In genomic region chr19:8387688-8388611, GRCh38 we compare ENCODE assay signal across 1 cellular context.
TF ChIP-seq lines count a peak whose summit lies in the region.

No MANE protein-coding gene starts in this region.

TF ChIP-seq in HepG2, 621 proteins besides CTCF, POLR2A, EP300 and RAD21 (continued from another document and continues in another):
- TF ChIP-seq, protein P1, sequence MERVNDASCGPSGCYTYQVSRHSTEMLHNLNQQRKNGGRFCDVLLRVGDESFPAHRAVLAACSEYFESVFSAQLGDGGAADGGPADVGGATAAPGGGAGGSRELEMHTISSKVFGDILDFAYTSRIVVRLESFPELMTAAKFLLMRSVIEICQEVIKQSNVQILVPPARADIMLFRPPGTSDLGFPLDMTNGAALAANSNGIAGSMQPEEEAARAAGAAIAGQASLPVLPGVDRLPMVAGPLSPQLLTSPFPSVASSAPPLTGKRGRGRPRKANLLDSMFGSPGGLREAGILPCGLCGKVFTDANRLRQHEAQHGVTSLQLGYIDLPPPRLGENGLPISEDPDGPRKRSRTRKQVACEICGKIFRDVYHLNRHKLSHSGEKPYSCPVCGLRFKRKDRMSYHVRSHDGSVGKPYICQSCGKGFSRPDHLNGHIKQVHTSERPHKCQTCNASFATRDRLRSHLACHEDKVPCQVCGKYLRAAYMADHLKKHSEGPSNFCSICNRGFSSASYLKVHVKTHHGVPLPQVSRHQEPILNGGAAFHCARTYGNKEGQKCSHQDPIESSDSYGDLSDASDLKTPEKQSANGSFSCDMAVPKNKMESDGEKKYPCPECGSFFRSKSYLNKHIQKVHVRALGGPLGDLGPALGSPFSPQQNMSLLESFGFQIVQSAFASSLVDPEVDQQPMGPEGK (CRISPR knock-in tag; IDR thresholded peaks at IDR 0.05) = peak; percentile 63
- TF ChIP-seq, protein P2, sequence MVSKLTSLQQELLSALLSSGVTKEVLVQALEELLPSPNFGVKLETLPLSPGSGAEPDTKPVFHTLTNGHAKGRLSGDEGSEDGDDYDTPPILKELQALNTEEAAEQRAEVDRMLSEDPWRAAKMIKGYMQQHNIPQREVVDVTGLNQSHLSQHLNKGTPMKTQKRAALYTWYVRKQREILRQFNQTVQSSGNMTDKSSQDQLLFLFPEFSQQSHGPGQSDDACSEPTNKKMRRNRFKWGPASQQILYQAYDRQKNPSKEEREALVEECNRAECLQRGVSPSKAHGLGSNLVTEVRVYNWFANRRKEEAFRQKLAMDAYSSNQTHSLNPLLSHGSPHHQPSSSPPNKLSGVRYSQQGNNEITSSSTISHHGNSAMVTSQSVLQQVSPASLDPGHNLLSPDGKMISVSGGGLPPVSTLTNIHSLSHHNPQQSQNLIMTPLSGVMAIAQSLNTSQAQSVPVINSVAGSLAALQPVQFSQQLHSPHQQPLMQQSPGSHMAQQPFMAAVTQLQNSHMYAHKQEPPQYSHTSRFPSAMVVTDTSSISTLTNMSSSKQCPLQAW (CRISPR knock-in tag; IDR thresholded peaks at IDR 0.05) = peak; percentile 48; the same call in 1 of the 2 replicates
- TF ChIP-seq ERF (CRISPR knock-in tag; IDR thresholded peaks at IDR 0.05) (peak; percentile 61; the same call in 1 of the 2 replicates), KLF15 (CRISPR knock-in tag; IDR thresholded peaks at IDR 0.05; ENCODE audit: borderline replicate concordance) (no peak), ZNF331 (CRISPR knock-in tag; IDR thresholded peaks at IDR 0.05) (peak; percentile 79; the same call in 1 of the 2 replicates), THAP9 (CRISPR knock-in tag; IDR thresholded peaks at IDR 0.05; ENCODE audit: borderline replicate concordance) (no peak; the same call in 1 of the 2 replicates), ZNF629 (CRISPR knock-in tag; conservative IDR thresholded peaks at IDR 0.05) (0 out of 2 replicates have a peak, but pooled peaks have one; percentile 8), CEBPB (IDR thresholded peaks at IDR 0.05; ENCODE audit: borderline replicate concordance, low read depth, low read length) (peak; percentile 75), ZKSCAN8 (CRISPR knock-in tag; IDR thresholded peaks at IDR 0.05; ENCODE audit: borderline replicate concordance) (no peak), MIXL1 (CRISPR knock-in tag; IDR thresholded peaks at IDR 0.05) (peak; percentile 92), TEAD2 (CRISPR knock-in tag; IDR thresholded peaks at IDR 0.05) (no peak), PPARG (CRISPR knock-in tag; conservative IDR thresholded peaks at IDR 0.05) (peak; percentile 89), CHD2 (IDR thresholded peaks at IDR 0.05; ENCODE audit: low read depth, low read length) (no peak), SMAD1 (CRISPR knock-in tag; IDR thresholded peaks at IDR 0.05; ENCODE audit: borderline replicate concordance, low read depth) (no peak), ZNF224 (CRISPR knock-in tag; IDR thresholded peaks at IDR 0.05) (0 out of 2 replicates have a peak, but pooled peaks have one; percentile 60), FOXA3 (CRISPR knock-in tag; IDR thresholded peaks at IDR 0.05) (peak; percentile 96), ZNF556 (CRISPR knock-in tag; IDR thresholded peaks at IDR 0.05; ENCODE audit: borderline replicate concordance) (0 out of 2 replicates have a peak, but pooled peaks have one; percentile 25), ZBTB21 (CRISPR knock-in tag; IDR thresholded peaks at IDR 0.05) (peak; percentile 97), ZNF337 (CRISPR knock-in tag; IDR thresholded peaks at IDR 0.05; ENCODE audit: borderline replicate concordance, low read depth) (no peak), ZNF891 (CRISPR knock-in tag; IDR thresholded peaks at IDR 0.05) (no peak), HMG20A (CRISPR knock-in tag; IDR thresholded peaks at IDR 0.05; ENCODE audit: borderline replicate concordance) (peak; percentile 72; the same call in 1 of the 2 replicates), RARG (CRISPR knock-in tag; IDR thresholded peaks at IDR 0.05; ENCODE audit: low read depth) (no peak), GATAD1 (CRISPR knock-in tag; IDR thresholded peaks at IDR 0.05) (peak; percentile 51), TFAP4 (IDR thresholded peaks at IDR 0.05; ENCODE audit: borderline replicate concordance, low read depth) (peak; percentile 64; the same call in 1 of the 2 replicates), THAP11 (CRISPR knock-in tag; IDR thresholded peaks at IDR 0.05) (peak; percentile 61; the same call in 1 of the 2 replicates), ZNF281 (CRISPR knock-in tag; IDR thresholded peaks at IDR 0.05; ENCODE audit: borderline replicate concordance) (0 out of 2 replicates have a peak, but pooled peaks have one; percentile 25), NBN (conservative IDR thresholded peaks at IDR 0.05) (no peak), ZNF883 (CRISPR knock-in tag; IDR thresholded peaks at IDR 0.05; ENCODE audit: not compliant biosample characterization) (no peak), ZNF282 (IDR thresholded peaks at IDR 0.05; ENCODE audit: partially characterized antibody) (no peak), HNF4G (IDR thresholded peaks at IDR 0.05; ENCODE audit: borderline replicate concordance, low read depth, low read length) (peak; percentile 71), HNF4G (CRISPR knock-in tag; IDR thresholded peaks at IDR 0.05; ENCODE audit: borderline replicate concordance, low read depth) (peak; percentile 72; the same call in 1 of the 2 replicates), IKZF5 (CRISPR knock-in tag; IDR thresholded peaks at IDR 0.05) (peak; percentile 34; the same call in 1 of the 2 replicates), ZFAT (CRISPR knock-in tag; conservative IDR thresholded peaks at IDR 0.05) (no peak), NCOR1 (IDR thresholded peaks at IDR 0.05; ENCODE audit: borderline replicate concordance, low read length) (peak; percentile 71; the same call in 1 of the 2 replicates)
- TF ChIP-seq, protein P3, sequence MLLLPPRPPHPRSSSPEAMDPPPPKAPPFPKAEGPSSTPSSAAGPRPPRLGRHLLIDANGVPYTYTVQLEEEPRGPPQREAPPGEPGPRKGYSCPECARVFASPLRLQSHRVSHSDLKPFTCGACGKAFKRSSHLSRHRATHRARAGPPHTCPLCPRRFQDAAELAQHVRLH (CRISPR knock-in tag; IDR thresholded peaks at IDR 0.05; ENCODE audit: borderline replicate concordance, low read depth) = 0 out of 2 replicates have a peak, but pooled peaks have one; percentile 41
- TF ChIP-seq, protein P4, sequence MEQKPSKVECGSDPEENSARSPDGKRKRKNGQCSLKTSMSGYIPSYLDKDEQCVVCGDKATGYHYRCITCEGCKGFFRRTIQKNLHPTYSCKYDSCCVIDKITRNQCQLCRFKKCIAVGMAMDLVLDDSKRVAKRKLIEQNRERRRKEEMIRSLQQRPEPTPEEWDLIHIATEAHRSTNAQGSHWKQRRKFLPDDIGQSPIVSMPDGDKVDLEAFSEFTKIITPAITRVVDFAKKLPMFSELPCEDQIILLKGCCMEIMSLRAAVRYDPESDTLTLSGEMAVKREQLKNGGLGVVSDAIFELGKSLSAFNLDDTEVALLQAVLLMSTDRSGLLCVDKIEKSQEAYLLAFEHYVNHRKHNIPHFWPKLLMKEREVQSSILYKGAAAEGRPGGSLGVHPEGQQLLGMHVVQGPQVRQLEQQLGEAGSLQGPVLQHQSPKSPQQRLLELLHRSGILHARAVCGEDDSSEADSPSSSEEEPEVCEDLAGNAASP (CRISPR knock-in tag; IDR thresholded peaks at IDR 0.05; ENCODE audit: borderline replicate concordance) = peak; percentile 92
- TF ChIP-seq, protein P5, sequence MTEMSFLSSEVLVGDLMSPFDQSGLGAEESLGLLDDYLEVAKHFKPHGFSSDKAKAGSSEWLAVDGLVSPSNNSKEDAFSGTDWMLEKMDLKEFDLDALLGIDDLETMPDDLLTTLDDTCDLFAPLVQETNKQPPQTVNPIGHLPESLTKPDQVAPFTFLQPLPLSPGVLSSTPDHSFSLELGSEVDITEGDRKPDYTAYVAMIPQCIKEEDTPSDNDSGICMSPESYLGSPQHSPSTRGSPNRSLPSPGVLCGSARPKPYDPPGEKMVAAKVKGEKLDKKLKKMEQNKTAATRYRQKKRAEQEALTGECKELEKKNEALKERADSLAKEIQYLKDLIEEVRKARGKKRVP (CRISPR knock-in tag; IDR thresholded peaks at IDR 0.05) = peak in 1 of 2 experiments; percentile 89; a peak in 2 of 4 replicates
- TF ChIP-seq, protein P6, sequence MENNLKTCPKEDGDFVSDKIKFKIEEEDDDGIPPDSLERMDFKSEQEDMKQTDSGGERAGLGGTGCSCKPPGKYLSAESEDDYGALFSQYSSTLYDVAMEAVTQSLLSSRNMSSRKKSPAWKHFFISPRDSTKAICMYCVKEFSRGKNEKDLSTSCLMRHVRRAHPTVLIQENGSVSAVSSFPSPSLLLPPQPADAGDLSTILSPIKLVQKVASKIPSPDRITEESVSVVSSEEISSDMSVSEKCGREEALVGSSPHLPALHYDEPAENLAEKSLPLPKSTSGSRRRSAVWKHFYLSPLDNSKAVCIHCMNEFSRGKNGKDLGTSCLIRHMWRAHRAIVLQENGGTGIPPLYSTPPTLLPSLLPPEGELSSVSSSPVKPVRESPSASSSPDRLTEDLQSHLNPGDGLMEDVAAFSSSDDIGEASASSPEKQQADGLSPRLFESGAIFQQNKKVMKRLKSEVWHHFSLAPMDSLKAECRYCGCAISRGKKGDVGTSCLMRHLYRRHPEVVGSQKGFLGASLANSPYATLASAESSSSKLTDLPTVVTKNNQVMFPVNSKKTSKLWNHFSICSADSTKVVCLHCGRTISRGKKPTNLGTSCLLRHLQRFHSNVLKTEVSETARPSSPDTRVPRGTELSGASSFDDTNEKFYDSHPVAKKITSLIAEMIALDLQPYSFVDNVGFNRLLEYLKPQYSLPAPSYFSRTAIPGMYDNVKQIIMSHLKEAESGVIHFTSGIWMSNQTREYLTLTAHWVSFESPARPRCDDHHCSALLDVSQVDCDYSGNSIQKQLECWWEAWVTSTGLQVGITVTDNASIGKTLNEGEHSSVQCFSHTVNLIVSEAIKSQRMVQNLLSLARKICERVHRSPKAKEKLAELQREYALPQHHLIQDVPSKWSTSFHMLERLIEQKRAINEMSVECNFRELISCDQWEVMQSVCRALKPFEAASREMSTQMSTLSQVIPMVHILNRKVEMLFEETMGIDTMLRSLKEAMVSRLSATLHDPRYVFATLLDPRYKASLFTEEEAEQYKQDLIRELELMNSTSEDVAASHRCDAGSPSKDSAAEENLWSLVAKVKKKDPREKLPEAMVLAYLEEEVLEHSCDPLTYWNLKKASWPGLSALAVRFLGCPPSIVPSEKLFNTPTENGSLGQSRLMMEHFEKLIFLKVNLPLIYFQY (CRISPR knock-in tag; IDR thresholded peaks at IDR 0.05; ENCODE audit: borderline replicate concordance) = 0 out of 2 replicates have a peak, but pooled peaks have one; percentile 34
- TF ChIP-seq, protein P7, sequence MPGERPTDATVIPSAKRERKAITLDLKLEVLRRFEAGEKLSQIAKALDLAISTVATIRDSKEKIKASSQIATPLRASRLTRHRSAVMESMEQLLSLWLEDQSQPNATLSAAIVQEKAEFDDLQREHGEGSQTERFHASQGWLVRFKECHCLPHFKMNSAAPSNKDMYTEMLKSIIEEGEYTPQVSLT (CRISPR knock-in tag; IDR thresholded peaks at IDR 0.05; ENCODE audit: borderline replicate concordance, low read depth) = no peak
- TF ChIP-seq, protein P8, sequence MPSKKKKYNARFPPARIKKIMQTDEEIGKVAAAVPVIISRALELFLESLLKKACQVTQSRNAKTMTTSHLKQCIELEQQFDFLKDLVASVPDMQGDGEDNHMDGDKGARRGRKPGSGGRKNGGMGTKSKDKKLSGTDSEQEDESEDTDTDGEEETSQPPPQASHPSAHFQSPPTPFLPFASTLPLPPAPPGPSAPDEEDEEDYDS (CRISPR knock-in tag; IDR thresholded peaks at IDR 0.05) = peak; percentile 18; the same call in 1 of the 2 replicates
